Comparison of ENCODE assay signal across 17 cellular contexts in genomic region chr10:87794285-87794684, GRCh38. TPM values are rescaled to one million over a fixed set of nuclear protein-coding genes. Genes with fewer than 3 reads are reported as not detected.
DNase-seq lines count a peak whose midpoint lies in the region; ATAC-seq, FAIRE-seq and TF ChIP-seq lines count a peak whose summit lies in the region.
"Had no signal": no experiment of that assay in that cellular context is flagged by ENCODE, and none has a peak within 500 bp of the region (broad histone marks: within the 10 kb centered on the region; RNA-seq: fewer than 3 reads in every experiment).

No MANE protein-coding gene starts in this region.

- peak overlapping the region; percentile 34 for H3K27ac Mint-ChIP-seq in stimulated activated naive CD8-positive, alpha-beta T cell treated with anti-CD3 and anti-CD28 coated beads, Interleukin-15, Interleukin-2, amounts not matched to agents 100 ng/mL and 50 ng/mL, for 24 hours

- no peak for TF ChIP-seq CTCF in GM12878 (IDR thresholded peaks at IDR 0.05 in 2 of 3, conservative IDR thresholded peaks at IDR 0.05 in 1 of 3; ENCODE audit: control insufficient read depth in 2 of 3, extremely low read depth in 1 of 3, insufficient read depth in 1 of 3, low read depth in 3 of 3, low read length in 3 of 3)
- no peak for TF ChIP-seq CTCF in kidney (IDR thresholded peaks at IDR 0.05; ENCODE audit: borderline replicate concordance, extremely low read depth, insufficient read depth)
- no peak for TF ChIP-seq CTCF in breast epithelium (IDR thresholded peaks at IDR 0.05)

- peak overlapping the region; percentile 53 for H3K4me2 ChIP-seq in GM12878 (ENCODE audit: control insufficient read depth, insufficient read depth)

- intact Hi-C loops in GM12878 (cut with micrococcal nuclease; ENCODE audit: unreplicated experiment) (no loop called here), kidney (cut with DNase I) (no loop called here), breast epithelium (cut with DNase I; ENCODE audit: low total_unique reads) (no loop called here)

- RAD21 ChIA-PET in GM12878 (lab: Charles Lee; ENCODE audit: unreplicated experiment), result interaction anchor here (0.9 to 4.1 kb wide), 3 partner anchors 20 to 789 kb away, joined by 3 to 25 read pairs (median 13); partner anchors contain the start of genes ATAD1 and RNLS

- no TSS peak for BruUV-seq in GM12878 (replicated peaks; lab: Mats Ljungman, UMichigan)

- no peak for TF ChIP-seq POLR2A in GM12878 (IDR thresholded peaks at IDR 0.05; ENCODE audit: low read depth, low read length)
- no peak for TF ChIP-seq POLR2A in breast epithelium (IDR thresholded peaks at IDR 0.05)

- SMC1A ChIA-PET in GM12878 (lab: Charles Lee; ENCODE audit: uncharacterized antibody, unreplicated experiment), result interaction anchor here (1.1 to 3.2 kb wide), 6 partner anchors 11 to 24 kb away, joined by 4 to 14 read pairs (median 6); partner anchors contain the start of gene ATAD1

- CTCF ChIA-PET in GM12878 (lab: Yijun Ruan, JAX), result interaction anchor here (0.6 to 2.7 kb wide), 4 partner anchors 14 to 831 kb away, joined by 3 to 10 read pairs (median 4); partner anchors contain the start of gene ATAD1

- H3K9me3 Mint-ChIP-seq in stimulated activated naive CD8-positive, alpha-beta T cell treated with anti-CD3 and anti-CD28 coated beads, Interleukin-15, Interleukin-2, amounts not matched to agents 100 ng/mL and 50 ng/mL, for 24 hours, result no peaks in the 10 kb centered on the region

- H3K9me3 ChIP-seq in GM12878 (replicated peaks; ENCODE audit: control insufficient read depth, insufficient read depth, low read length) (no peaks in the 10 kb centered on the region; the same call in 2 of the 3 replicates), kidney (ENCODE audit: control insufficient read depth in 1 of 2, low read length in 2 of 2) (no peaks in the 10 kb centered on the region), breast epithelium (no peaks in the 10 kb centered on the region)
- H3K9me3 ChIP-seq: ovary, SJSA1, spleen, testis had no signal

- H3K4me1 ChIP-seq in GM12878 (ENCODE audit: control insufficient read depth, insufficient read depth, low read length) (peaks cover 18% of the 10 kb centered on the region), kidney (ENCODE audit: control insufficient read depth in 1 of 2, insufficient read depth in 1 of 2, low read depth in 1 of 2, low read length in 2 of 2) (peaks cover 0 to 3% of the 10 kb centered on the region in 2 donors), breast epithelium (no peaks in the 10 kb centered on the region)
- H3K4me1 ChIP-seq: SJSA1, testis had no signal

- no peak overlapping the region for H2AFZ ChIP-seq in GM12878 (ENCODE audit: control insufficient read depth, low read depth, low read length)

- 0% methylated on average over 3 of the region's 3 CpGs for WGBS in GM12878 (ENCODE audit: insufficient coverage, insufficient replicate concordance, low lambda C conversion rate, missing lambda C conversion rate)

- H3K9ac ChIP-seq in GM12878 (ENCODE audit: control insufficient read depth, insufficient read depth, low read length) (no peak overlapping the region), kidney (ENCODE audit: low read length in 2 of 2) (no peak overlapping the region)

- H3K27ac ChIP-seq in GM12878 (ENCODE audit: control insufficient read depth, insufficient read depth), result peak overlapping the region; percentile 7
- H3K27ac ChIP-seq in kidney (ENCODE audit: low read depth in 2 of 2, low read length in 2 of 2), result no peak overlapping the region
- H3K27ac ChIP-seq in breast epithelium, result no peak overlapping the region
- H3K27ac ChIP-seq: ovary, SJSA1, spleen, testis had no signal

- no peaks in the 10 kb centered on the region for H3K27me3 Mint-ChIP-seq in stimulated activated naive CD8-positive, alpha-beta T cell treated with anti-CD3 and anti-CD28 coated beads, Interleukin-15, Interleukin-2, amounts not matched to agents 100 ng/mL and 50 ng/mL, for 24 hours

- no peak for ATAC-seq in stimulated activated naive CD8-positive, alpha-beta T cell treated with anti-CD3 and anti-CD28 coated beads, Interleukin-15, Interleukin-2, amounts not matched to agents 100 U/mL and 50 U/mL, for 24 hours
- ATAC-seq in HG02678 (IDR thresholded peaks at IDR 0.05; ENCODE audit: unreplicated experiment), result peak; percentile 57
- peak; percentile 63 for ATAC-seq in GM12878

- FAIRE-seq in GM12878 (lab: Jason Lieb, UNC), result no peak
- no peak for FAIRE-seq in kidney (lab: Jason Lieb, UNC)
- FAIRE-seq: bronchial epithelial cell had no signal

- peaks cover 52% of the 10 kb centered on the region for H3K79me2 ChIP-seq in GM12878 (ENCODE audit: control insufficient read depth, insufficient read depth, low read length)

- H3K36me3 ChIP-seq in GM12878 (ENCODE audit: control insufficient read depth in 2 of 2, insufficient read depth in 2 of 2, low read length in 1 of 2), result peaks cover 1 to 12% of the 10 kb centered on the region in 2 experiments
- peaks cover 0 to under 1% of the 10 kb centered on the region in 2 donors for H3K36me3 ChIP-seq in kidney (ENCODE audit: control insufficient read depth in 1 of 2, insufficient read depth in 2 of 2, low read length in 2 of 2)
- no peaks in the 10 kb centered on the region for H3K36me3 ChIP-seq in breast epithelium
- H3K36me3 ChIP-seq: ovary had no signal

- POLR2A ChIA-PET in GM12878 (lab: Charles Lee), result no interaction called here

- peaks cover 51% of the 10 kb centered on the region for H3K4me1 Mint-ChIP-seq in stimulated activated naive CD8-positive, alpha-beta T cell treated with anti-CD3 and anti-CD28 coated beads, Interleukin-15, Interleukin-2, amounts not matched to agents 100 ng/mL and 50 ng/mL, for 24 hours (ENCODE audit: low read depth)

- H3K36me3 Mint-ChIP-seq in stimulated activated naive CD8-positive, alpha-beta T cell treated with anti-CD3 and anti-CD28 coated beads, Interleukin-15, Interleukin-2, amounts not matched to agents 100 ng/mL and 50 ng/mL, for 24 hours (ENCODE audit: low read depth), result peaks cover 81% of the 10 kb centered on the region

- H4K20me1 ChIP-seq in GM12878 (ENCODE audit: control insufficient read depth, insufficient read depth), result no peaks in the 10 kb centered on the region

- no peaks in the 10 kb centered on the region for H3K27me3 ChIP-seq in GM12878 (replicated peaks in 1 of 2; ENCODE audit: control insufficient read depth in 2 of 2, insufficient read depth in 2 of 2, low read length in 1 of 2)
- H3K27me3 ChIP-seq in breast epithelium, result no peaks in the 10 kb centered on the region
- H3K27me3 ChIP-seq: ovary, SJSA1, spleen, testis had no signal

- in situ Hi-C loops in GM12878 (cut with MboI), result no loop called here

- peak in 1 of 2 experiments; percentile 59; a peak in 1 of 4 replicates for TF ChIP-seq EP300 in GM12878 (IDR thresholded peaks at IDR 0.05; ENCODE audit: borderline replicate concordance in 1 of 2, control insufficient read depth in 1 of 2, low read depth in 2 of 2, low read length in 2 of 2)

- H3K4me3 ChIP-seq in GM12878 (no peak overlapping the region), kidney (ENCODE audit: low read length in 2 of 2) (no peak overlapping the region), breast epithelium (no peak overlapping the region)
- H3K4me3 ChIP-seq: ovary, SJSA1, spleen, testis had no signal

- no peak overlapping the region for H3K4me3 Mint-ChIP-seq in stimulated activated naive CD8-positive, alpha-beta T cell treated with anti-CD3 and anti-CD28 coated beads, Interleukin-15, Interleukin-2, amounts not matched to agents 100 ng/mL and 50 ng/mL, for 24 hours

- TF ChIP-seq RAD21 in GM12878 (IDR thresholded peaks at IDR 0.05; ENCODE audit: insufficient read depth, low read depth, low read length), result no peak

- no peak for DNase-seq in stimulated activated naive CD8-positive, alpha-beta T cell treated with anti-CD3 and anti-CD28 coated beads, Interleukin-15, Interleukin-2, amounts not matched to agents 100 U/mL and 50 U/mL, for 24 hours
- DNase-seq in GM12878 (ENCODE audit: low read depth, low spot score) (peak; percentile 48), kidney (no peak), dedifferentiated amniotic fluid mesenchymal stem cell (ENCODE audit: extremely low spot score) (no peak), breast epithelium (ENCODE audit: low spot score in 2 of 2) (no peak), HuH-7.5 (ENCODE audit: low spot score) (no peak)
- DNase-seq: activated naive CD4-positive, alpha-beta T cell; DMS53; IMR-90; NCI-H1092; ovary; spleen; testis had no signal

RNA-seq across cellular contexts. Expression of gene ATAD1, which starts 23.7 kb away (rescaled TPM):
- total RNA-seq in GM12878 (2013; cell fraction: nucleolus; rRNA removed), result 142 and 161 TPM in 2 replicates
- total RNA-seq in GM12878 (2014; rRNA removed), result 30.3 and 35.9 TPM in 2 replicates
- total RNA-seq in GM12878 (2014; rRNA removed; fragmentation: Illumina TruSeq; extraction: Trizol), result 40.1 and 41.3 TPM in 2 replicates
- 37.7 and 48.9 TPM in 2 replicates for total RNA-seq in GM12878 (2021)
- polyA plus RNA-seq in GM12878 (2011; ENCODE audit: low read depth), result 12.0 TPM
- 40.8 and 79.5 TPM in 2 replicates for polyA plus RNA-seq in GM12878 (2011; rRNA removed)
- 9.7 and 13.3 TPM in 2 replicates for polyA plus RNA-seq in GM12878 (2011; cell fraction: cytosol; rRNA removed)
- polyA plus RNA-seq in GM12878 (2011; cell fraction: nucleus; rRNA removed), result 16.8 and 17.1 TPM in 2 replicates
- polyA plus RNA-seq in GM12878 (2012), result 17.4 and 29.0 TPM in 2 replicates
- 43.3 and 56.8 TPM in 2 replicates for polyA plus RNA-seq in GM12878 (2014; fragmentation: Illumina TruSeq; extraction: Trizol)
- 10 to 100 TPM; 33.6 to 35.0 TPM for polyA plus RNA-seq in GM12878 (2014; fragmentation: Nextera tagmentation; extraction: Ambion mirVana)
- polyA plus RNA-seq in GM12878 (2014; rRNA removed), result 20.5 and 24.7 TPM in 2 replicates
- polyA plus RNA-seq in GM12878 (2016; fragmentation: Nextera tagmentation; extraction: Ambion mirVana), result 10 to 100 TPM; 58.0 to 59.3 TPM
- polyA minus RNA-seq in GM12878 (2011; rRNA and poly(A)+ RNA removed), result 16.3 and 27.9 TPM in 2 replicates
- polyA minus RNA-seq in GM12878 (2011; cell fraction: cytosol; rRNA and poly(A)+ RNA removed), result 12.7 and 13.1 TPM in 2 replicates
- polyA minus RNA-seq in GM12878 (2011; cell fraction: nucleus; rRNA and poly(A)+ RNA removed), result 16.0 and 24.2 TPM in 2 replicates
- 57.3 TPM for total RNA-seq in kidney
- 22.0 TPM for polyA plus RNA-seq in kidney (ENCODE audit: insufficient read depth, low read depth, low replicate concordance)
- 10 to 100 TPM; 40.6 to 49.6 (median 41.0) TPM for total RNA-seq in breast epithelium
